In the genomic region with DNA sequence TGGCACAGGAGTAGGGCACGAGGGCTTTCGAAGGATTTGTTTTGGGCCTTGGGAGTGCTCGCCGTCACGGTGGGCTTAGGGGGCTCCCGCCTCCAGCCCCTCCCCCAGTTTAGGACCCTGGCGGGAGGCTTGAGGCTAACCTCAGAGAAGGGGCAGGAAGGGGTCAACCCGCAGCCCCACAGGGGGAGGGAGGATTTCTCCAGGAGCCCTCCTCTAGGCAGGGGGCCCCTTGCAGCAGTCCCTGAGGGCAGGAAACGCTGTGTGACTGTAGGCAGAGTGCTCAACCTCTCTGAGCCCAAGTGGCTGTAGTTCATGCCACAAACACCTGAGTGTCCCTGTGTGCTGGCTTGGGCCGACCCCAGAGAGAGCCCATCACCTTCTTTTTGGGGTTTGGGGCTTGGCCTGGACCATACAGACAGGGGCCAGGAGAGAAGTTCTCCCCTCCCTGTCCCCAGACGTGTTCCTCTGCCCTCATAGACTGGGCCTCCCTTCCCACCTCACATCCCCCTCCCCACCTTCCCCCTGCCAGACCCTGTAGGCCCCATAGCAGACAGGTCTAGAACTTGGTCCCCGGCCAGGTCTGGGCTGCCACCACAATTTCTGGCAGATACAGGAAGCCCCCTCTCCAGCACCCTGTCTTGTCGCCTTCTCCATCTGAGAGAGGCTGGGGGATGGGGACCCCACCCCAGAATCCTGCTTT, we compare ENCODE assay signal across 7 cellular contexts. TPM values are rescaled to one million over a fixed set of nuclear protein-coding genes. Genes with fewer than 3 reads are reported as not detected.
DNase-seq lines count a peak whose midpoint lies in the region; ATAC-seq and TF ChIP-seq lines count a peak whose summit lies in the region.

No MANE protein-coding gene starts in this region.

- no peak overlapping the region for H3K27ac ChIP-seq in GM23338 (ENCODE audit: low read depth)
- H3K27ac ChIP-seq in SK-N-MC: peak overlapping the region; percentile 75
- H3K27ac ChIP-seq in fibroblast of lung (ENCODE audit: insufficient read depth, low read length): peak overlapping the region; percentile 79
- H3K27ac ChIP-seq in spleen: peak overlapping the region; percentile 55 to 92 (median 82)

- intact Hi-C loops in spleen (cut with DNase I; ENCODE audit: low total_unique reads): no loop called here

- H3K4me1 ChIP-seq in GM23338 (ENCODE audit: insufficient read depth) (peaks cover 44% of the 10 kb centered on the region), fibroblast of lung (ENCODE audit: control insufficient read depth, extremely low read depth, insufficient read depth, low read length) (peaks cover 34% of the 10 kb centered on the region), spleen (peaks cover 25 to 99% (median 76%) of the 10 kb centered on the region in 6 donors)

- no peaks in the 10 kb centered on the region; the same call in 1 of the 2 replicates for H4K20me1 ChIP-seq in GM23338 (replicated peaks; ENCODE audit: insufficient read depth)
- H4K20me1 ChIP-seq in fibroblast of lung (ENCODE audit: control insufficient read depth, extremely low read depth, insufficient read depth, low read length): no peaks in the 10 kb centered on the region

- TF ChIP-seq CTCF in GM23338 (conservative IDR thresholded peaks at IDR 0.05; ENCODE audit: low read depth in 2 of 2): no peak
- TF ChIP-seq CTCF in fibroblast of lung (conservative IDR thresholded peaks at IDR 0.05 in 1 of 2, IDR thresholded peaks at IDR 0.05 in 1 of 2; ENCODE audit: low read depth in 1 of 2, low read length in 2 of 2): no peak
- TF ChIP-seq CTCF in spleen (IDR thresholded peaks at IDR 0.05 in 8 of 11, conservative IDR thresholded peaks at IDR 0.05 in 3 of 11): no peak

- peak overlapping the region; percentile 64 for H3K4me3 Mint-ChIP-seq in GM23338

- H3K36me3 ChIP-seq in GM23338 (ENCODE audit: insufficient read depth) (no peaks in the 10 kb centered on the region), SK-N-MC (ENCODE audit: insufficient read depth, low read length) (peaks cover 9% of the 10 kb centered on the region; the same call in 1 of the 2 replicates), fibroblast of lung (ENCODE audit: control insufficient read depth, insufficient read depth, low read length) (peaks cover 11% of the 10 kb centered on the region), spleen (peaks cover 0 to 30% (median 0%) of the 10 kb centered on the region in 6 donors)

- H3K36me3 Mint-ChIP-seq in GM23338 (ENCODE audit: low read depth): peaks cover 5% of the 10 kb centered on the region; the same call in 2 of the 3 replicates

- no peaks in the 10 kb centered on the region for H3K9me3 Mint-ChIP-seq in GM23338

- no peak overlapping the region for H3K9ac ChIP-seq in SK-N-MC (ENCODE audit: insufficient read length)
- H3K9ac ChIP-seq in fibroblast of lung (ENCODE audit: insufficient read depth, low read length): peak overlapping the region; percentile 80

- H3K9me3 ChIP-seq in SK-N-MC (ENCODE audit: low read depth, low read length): no peaks in the 10 kb centered on the region
- no peaks in the 10 kb centered on the region for H3K9me3 ChIP-seq in fibroblast of lung (ENCODE audit: control insufficient read depth, insufficient read depth, low read depth, low read length)
- no peaks in the 10 kb centered on the region for H3K9me3 ChIP-seq in spleen

- H3K27ac Mint-ChIP-seq in GM23338: no peak overlapping the region

- H3K27me3 ChIP-seq in GM23338 (ENCODE audit: insufficient read depth) (no peaks in the 10 kb centered on the region), fibroblast of lung (ENCODE audit: control insufficient read depth, insufficient read depth, low read length) (no peaks in the 10 kb centered on the region), spleen (replicated peaks in 1 of 7) (peaks cover 0 to 25% (median 0%) of the 10 kb centered on the region in 7 donors)

- ATAC-seq in GM23338: no peak
- no peak for ATAC-seq in GM18519 (IDR thresholded peaks at IDR 0.05; ENCODE audit: low FRiP score, unreplicated experiment)
- no peak for ATAC-seq in GM18858 (IDR thresholded peaks at IDR 0.05; ENCODE audit: unreplicated experiment)

- peaks cover 21% of the 10 kb centered on the region for H3K4me1 Mint-ChIP-seq in GM23338

- WGBS in spleen, 5 donors: 19 to 32% (median 26%) methylated on average over 12 to 13 of the region's 13 CpGs

- H3K4me3 ChIP-seq in GM23338: peak overlapping the region; percentile 73
- H3K4me3 ChIP-seq in SK-N-MC: peak overlapping the region; percentile 71
- no peak overlapping the region for H3K4me3 ChIP-seq in fibroblast of lung (replicated peaks in 1 of 4; ENCODE audit: control extremely low read depth in 1 of 4, insufficient read depth in 1 of 4, low read depth in 3 of 4, low read length in 4 of 4)
- peak overlapping the region in 7 of 8 donors; percentile 45 to 78 (median 52) for H3K4me3 ChIP-seq in spleen

- H3K79me2 ChIP-seq in GM23338 (replicated peaks; ENCODE audit: insufficient read depth) (no peaks in the 10 kb centered on the region), fibroblast of lung (ENCODE audit: control insufficient read depth, insufficient read depth, low read length) (peaks cover 25% of the 10 kb centered on the region)

- DNase-seq in GM23338 (ENCODE audit: low spot score): no peak
- no peak for DNase-seq in SK-N-MC (ENCODE audit: low read depth, low spot score)
- DNase-seq in fibroblast of lung (ENCODE audit: low read depth in 2 of 2): no peak
- no peak for DNase-seq in spleen
- no peak for DNase-seq in KG1 (lab: John Stamatoyannopoulos, UW)

- no peak for TF ChIP-seq POLR2A in spleen (IDR thresholded peaks at IDR 0.05)

- H3K4me2 ChIP-seq in GM23338 (peak overlapping the region; percentile 91), fibroblast of lung (ENCODE audit: extremely low read depth, insufficient read depth, low read length) (peak overlapping the region; percentile 32)

- peaks cover 11% of the 10 kb centered on the region; the same call in 1 of the 2 replicates for H3F3A ChIP-seq in GM23338 (replicated peaks; ENCODE audit: low read depth)

- H2AFZ ChIP-seq in GM23338 (0 out of 2 replicates have a peak overlapping the region, but pooled peaks have one; percentile 59), fibroblast of lung (ENCODE audit: low read length) (no peak overlapping the region)

- no peaks in the 10 kb centered on the region for H3K9me2 ChIP-seq in GM23338 (ENCODE audit: insufficient read depth)

- H3K27me3 Mint-ChIP-seq in GM23338 (ENCODE audit: insufficient read depth, low read depth, poor library complexity): peaks cover 18% of the 10 kb centered on the region

TF ChIP-seq in GM23338, 12 proteins besides CTCF, POLR2A, EP300 and RAD21 (continues in another document):
- TF ChIP-seq ZNF114 (CRISPR knock-in tag; IDR thresholded peaks at IDR 0.05) (no peak), STAT1 (IDR thresholded peaks at IDR 0.05; ENCODE audit: unreplicated experiment) (no peak), ZNF331 (CRISPR knock-in tag; IDR thresholded peaks at IDR 0.05; ENCODE audit: low read depth) (no peak), EZH2phosphoT487 (IDR thresholded peaks at IDR 0.05; ENCODE audit: unreplicated experiment) (no peak), JUNB (IDR thresholded peaks at IDR 0.05; ENCODE audit: unreplicated experiment) (no peak)
- TF ChIP-seq, protein P1, sequence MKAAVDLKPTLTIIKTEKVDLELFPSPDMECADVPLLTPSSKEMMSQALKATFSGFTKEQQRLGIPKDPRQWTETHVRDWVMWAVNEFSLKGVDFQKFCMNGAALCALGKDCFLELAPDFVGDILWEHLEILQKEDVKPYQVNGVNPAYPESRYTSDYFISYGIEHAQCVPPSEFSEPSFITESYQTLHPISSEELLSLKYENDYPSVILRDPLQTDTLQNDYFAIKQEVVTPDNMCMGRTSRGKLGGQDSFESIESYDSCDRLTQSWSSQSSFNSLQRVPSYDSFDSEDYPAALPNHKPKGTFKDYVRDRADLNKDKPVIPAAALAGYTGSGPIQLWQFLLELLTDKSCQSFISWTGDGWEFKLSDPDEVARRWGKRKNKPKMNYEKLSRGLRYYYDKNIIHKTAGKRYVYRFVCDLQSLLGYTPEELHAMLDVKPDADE (IDR thresholded peaks at IDR 0.05): no peak

RNA-seq across cellular contexts. Expression of a gene that starts 8.1 kb away (rescaled TPM):
- 199 and 208 TPM in 2 replicates for total RNA-seq in GM23338 (2014; rRNA removed; shearing (Covaris generic))
- polyA plus RNA-seq in GM23338 (2016; fragmentation: Nextera tagmentation; extraction: Ambion mirVana) (191 and 217 TPM in 2 replicates), fibroblast of lung (8.3 and 10.3 TPM in 2 replicates), spleen (10 to 100 TPM; 31.7 to 58.2 (median 49.0) TPM)
- total RNA-seq in fibroblast of lung (25.6 and 37.8 TPM in 2 replicates), spleen (10 to 100 TPM; 37.5 to 82.3 (median 44.4) TPM)
- polyA plus RNA-seq in fibroblast of lung (2012): 21.1 and 21.6 TPM in 2 replicates
- 15.9 and 21.9 TPM in 2 replicates for polyA minus RNA-seq in fibroblast of lung (ENCODE audit: low replicate concordance)

RNA-seq across cellular contexts. Expression of a gene that starts 10.7 kb away (rescaled TPM):
- 42.8 and 44.4 TPM in 2 replicates for total RNA-seq in GM23338 (2014; rRNA removed; shearing (Covaris generic))
- polyA plus RNA-seq in GM23338 (2016; fragmentation: Nextera tagmentation; extraction: Ambion mirVana) (47.9 and 52.0 TPM in 2 replicates), fibroblast of lung (12.8 and 16.5 TPM in 2 replicates), spleen (100 to 1,000 TPM in 1 of 3 donors, 10 to 100 TPM in 2; 80.6 to 143 (median 94.9) TPM)
- total RNA-seq in fibroblast of lung (58.6 and 76.5 TPM in 2 replicates), spleen (100 to 1,000 TPM in 1 of 7 donors, 10 to 100 TPM in 6; 56.3 to 103 (median 82.4) TPM)
- polyA plus RNA-seq in fibroblast of lung (2012): 42.1 and 59.3 TPM in 2 replicates
- polyA minus RNA-seq in fibroblast of lung (ENCODE audit: low replicate concordance): 11.0 and 12.0 TPM in 2 replicates

RNA-seq across cellular contexts. Expression of a gene that starts 32.4 kb away (rescaled TPM):
- 0.17 TPM in 1 of 2 replicates, not detected in the other for total RNA-seq in GM23338 (2014; rRNA removed; shearing (Covaris generic))
- polyA plus RNA-seq in GM23338 (2016; fragmentation: Nextera tagmentation; extraction: Ambion mirVana) (0.14 and 0.24 TPM in 2 replicates), fibroblast of lung (0.10 and 0.25 TPM in 2 replicates), spleen (10 to 100 TPM; 14.6 to 32.2 (median 16.0) TPM)
- total RNA-seq in fibroblast of lung (1.2 and 4.6 TPM in 2 replicates), spleen (100 to 1,000 TPM in 3 of 7 donors, 10 to 100 TPM in 4; 82.2 to 164 (median 90.5) TPM)
- polyA plus RNA-seq in fibroblast of lung (2012): 0.08 and 0.25 TPM in 2 replicates
- polyA minus RNA-seq in fibroblast of lung (ENCODE audit: low replicate concordance): not detected in 2 replicates

RNA-seq across cellular contexts. Expression of a gene that starts 43.9 kb away (rescaled TPM):
- 15.7 and 19.8 TPM in 2 replicates for total RNA-seq in GM23338 (2014; rRNA removed; shearing (Covaris generic))
- polyA plus RNA-seq in GM23338 (2016; fragmentation: Nextera tagmentation; extraction: Ambion mirVana): 12.6 and 18.3 TPM in 2 replicates
- 140 and 210 TPM in 2 replicates for total RNA-seq in fibroblast of lung
- polyA plus RNA-seq in fibroblast of lung: 8.6 and 24.3 TPM in 2 replicates
- 17.4 and 56.4 TPM in 2 replicates for polyA plus RNA-seq in fibroblast of lung (2012)
- polyA minus RNA-seq in fibroblast of lung (ENCODE audit: low replicate concordance): 3.7 and 10.3 TPM in 2 replicates
- 10 to 100 TPM in 2 of 7 donors, 1 to 10 TPM in 5; 1.9 to 34.3 (median 4.3) TPM for total RNA-seq in spleen
- 10 to 100 TPM in 1 of 3 donors, under 1 TPM in 2; 0.77 to 15.9 (median 0.96) TPM for polyA plus RNA-seq in spleen

Comparison
In these comparisons a context has a peak if more than half of its experiments do, and no peak if none do; other contexts are left out.
1. H3K4me3 ChIP-seq: peak in GM23338 (single experiment), SK-N-MC (single experiment) and spleen (7 of 8); none in fibroblast of lung (0 of 4).
2. RNA of a gene that starts 32.4 kb away (total RNA-seq): 82.2 to 164 TPM in spleen; 1.2 to 4.6 TPM in fibroblast of lung and 0.17 TPM in GM23338; every median in the first group is over 10 times any median in the second.